In the genomic region with DNA sequence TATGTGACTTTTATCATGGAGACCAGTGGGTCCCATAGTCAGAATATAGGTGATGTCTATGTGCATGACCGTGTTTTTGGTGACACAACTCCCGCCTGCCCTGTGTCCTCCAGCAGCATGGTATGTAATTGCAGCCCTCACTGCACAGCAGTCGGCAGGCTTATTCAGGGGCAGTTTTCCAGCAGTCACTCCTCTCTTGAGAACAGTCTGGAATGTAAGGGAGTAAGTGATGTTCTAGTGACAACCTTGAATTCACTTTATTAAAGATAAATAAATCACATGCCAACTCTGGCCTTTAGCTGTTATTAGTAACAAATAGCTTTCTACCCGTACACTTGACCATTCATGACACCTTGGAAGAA, we compare ENCODE assay signal across 17 cellular contexts. TPM values are rescaled to one million over a fixed set of nuclear protein-coding genes. Genes with fewer than 3 reads are reported as not detected.
DNase-seq lines count a peak whose midpoint lies in the region; ATAC-seq and TF ChIP-seq lines count a peak whose summit lies in the region.
"Had no signal": no experiment of that assay in that cellular context is flagged by ENCODE, and none has a peak within 500 bp of the region (broad histone marks: within the 10 kb centered on the region; RNA-seq: fewer than 3 reads in every experiment).

No MANE protein-coding gene starts in this region.

- ATAC-seq in left cardiac atrium (peak; percentile 38 to 39), GM21717 (IDR thresholded peaks at IDR 0.05; ENCODE audit: unreplicated experiment) (no peak)

- TF ChIP-seq POLR2A in thyroid gland (IDR thresholded peaks at IDR 0.05), result no peak

- H3K27me3 Mint-ChIP-seq in Calu3 (ENCODE audit: unreplicated experiment), result no peaks in the 10 kb centered on the region

- no TSS peak for BruUV-seq in Calu3 (replicated peaks; lab: Mats Ljungman, UMichigan)

- peaks cover 0 to 34% of the 10 kb centered on the region in 2 donors for H3K4me1 ChIP-seq in muscle layer of duodenum (ENCODE audit: control insufficient read depth in 1 of 2, insufficient read depth in 2 of 2, low read length in 2 of 2)
- H3K4me1 ChIP-seq in thyroid gland, result peaks cover 32 to 55% of the 10 kb centered on the region in 2 donors

- no peaks in the 10 kb centered on the region for H3K9me3 ChIP-seq in muscle layer of duodenum (ENCODE audit: control insufficient read depth in 1 of 2, low read length in 2 of 2)
- H3K9me3 ChIP-seq in thyroid gland, result no peaks in the 10 kb centered on the region
- H3K9me3 ChIP-seq: BLaER1 treated with 17β-estradiol and CSF1 and Interleukin-3, amounts not matched to agents 10 nM and 100 nM; SJCRH30 had no signal

- H3K4me1 Mint-ChIP-seq in Calu3 (ENCODE audit: low read depth, unreplicated experiment), result peaks cover 64% of the 10 kb centered on the region

- H3K27ac Mint-ChIP-seq in Calu3 (ENCODE audit: unreplicated experiment), result no peak overlapping the region

- CTCF ChIA-PET in Calu3 (lab: Charles Lee), result no interaction called here

- no peaks in the 10 kb centered on the region for H3K9me3 Mint-ChIP-seq in Calu3 (ENCODE audit: low read depth, unreplicated experiment)

- H3K36me3 ChIP-seq in muscle layer of duodenum (ENCODE audit: control insufficient read depth in 1 of 2, insufficient read depth in 2 of 2, low read length in 2 of 2) (no peaks in the 10 kb centered on the region), thyroid gland (no peaks in the 10 kb centered on the region)
- H3K36me3 ChIP-seq: BLaER1 treated with 17β-estradiol and CSF1 and Interleukin-3, amounts not matched to agents 10 nM and 100 nM; SJCRH30 had no signal

- H3K27me3 ChIP-seq in muscle layer of duodenum (ENCODE audit: low read depth, low read length) (no peaks in the 10 kb centered on the region), thyroid gland (no peaks in the 10 kb centered on the region)
- H3K27me3 ChIP-seq: BLaER1 treated with 17β-estradiol and CSF1 and Interleukin-3, amounts not matched to agents 10 nM and 100 nM; SJCRH30 had no signal

- DNase-seq in left cardiac atrium, result no peak
- DNase-seq in thyroid gland, result peak in 1 of 2 donors; percentile 45
- no peak for DNase-seq in NCI-H2107 (lab: John Stamatoyannopoulos, UW)
- no peak for DNase-seq in NCI-H510A treated with DMSO at 0.1 percent for 48 hours (lab: John Stamatoyannopoulos, UW)
- no peak for DNase-seq in Calu3
- DNase-seq: activated gamma-delta T cell; GF-D8; head of caudate nucleus; NCI-H2029 treated with DMSO at 0.1 percent for 48 hours; NK-92 treated with Interleukin-12 subunit alpha and Interleukin-12 subunit beta, amount 100 ng/mL, for 24 hours; stimulated activated CD8-positive, alpha-beta memory T cell treated with anti-CD3 and anti-CD28 coated beads, Interleukin-4, amount 100 ng/mL, for 48 hours had no signal

- no peak for TF ChIP-seq CTCF in thyroid gland (IDR thresholded peaks at IDR 0.05)
- TF ChIP-seq CTCF in Calu3 (IDR thresholded peaks at IDR 0.05; ENCODE audit: unreplicated experiment), result no peak

- H3K4me3 Mint-ChIP-seq in Calu3 (ENCODE audit: low read depth, unreplicated experiment), result no peak overlapping the region

- H3K27ac ChIP-seq in angular gyrus (ENCODE audit: low read depth, low read length), result peak overlapping the region; percentile 71
- peak overlapping the region; percentile 35 for H3K27ac ChIP-seq in muscle layer of duodenum (ENCODE audit: low read length)
- H3K27ac ChIP-seq in thyroid gland, result peak overlapping the region; percentile 65 to 81 (median 78)
- H3K27ac ChIP-seq: BLaER1 treated with 17β-estradiol and CSF1 and Interleukin-3, amounts not matched to agents 10 nM and 100 nM had no signal

- 41 to 43% methylated on average over 4 of the region's 4 CpGs for WGBS in thyroid gland, 2 donors

- intact Hi-C loops in left cardiac atrium (cut with DNase I), result no loop called here
- intact Hi-C loops in thyroid gland (cut with DNase I), result loop anchor here (10.0 kb wide), 1 partner anchor 124 kb away; no protein-coding TSS in a partner anchor
- intact Hi-C loops in Calu3 (cut with micrococcal nuclease; ENCODE audit: unreplicated experiment), result no loop called here

- H3K4me3 ChIP-seq in muscle layer of duodenum (ENCODE audit: low read depth in 1 of 2, low read length in 2 of 2), result no peak overlapping the region
- no peak overlapping the region for H3K4me3 ChIP-seq in thyroid gland (replicated peaks in 1 of 3)
- H3K4me3 ChIP-seq: BLaER1 treated with 17β-estradiol and CSF1 and Interleukin-3, amounts not matched to agents 10 nM and 100 nM; lung; SJCRH30 had no signal

- H3K36me3 Mint-ChIP-seq in Calu3 (ENCODE audit: insufficient read depth, unreplicated experiment), result no peaks in the 10 kb centered on the region

RNA-seq across cellular contexts. Expression of a gene that starts 27.9 kb away (rescaled TPM):
- 1 to 10 TPM; 5.2 to 6.6 TPM for total RNA-seq in left cardiac atrium
- total RNA-seq in thyroid gland, result 10 to 100 TPM; 10.4 to 18.0 (median 14.2) TPM
- 23.7 and 24.5 TPM in 2 replicates for total RNA-seq in Calu3 (2022)
